ENCODE assay signal across 10 cellular contexts in genomic region chr16:276360-277077, GRCh38. TPM values are rescaled to one million over a fixed set of nuclear protein-coding genes. Genes with fewer than 3 reads are reported as not detected.
DNase-seq lines count a peak whose midpoint lies in the region; ATAC-seq lines count a peak whose summit lies in the region.
"Had no signal": no experiment of that assay in that cellular context is flagged by ENCODE, and none has a peak within 500 bp of the region (broad histone marks: within the 10 kb centered on the region; RNA-seq: fewer than 3 reads in every experiment).

No MANE protein-coding gene starts in this region.

- H3K27me3 ChIP-seq in right cardiac atrium (ENCODE audit: control insufficient read depth, insufficient read depth) = no peaks in the 10 kb centered on the region
- peaks cover 0 to 11% (median 2%) of the 10 kb centered on the region in 5 donors for H3K27me3 ChIP-seq in subcutaneous abdominal adipose tissue (ENCODE audit: control insufficient read depth in 5 of 5, insufficient read depth in 4 of 5, low read length in 5 of 5)

- H3K9ac ChIP-seq in subcutaneous abdominal adipose tissue (ENCODE audit: low read length in 5 of 5) = peak overlapping the region in 3 of 5 donors; percentile 17 to 51 (median 26)

- no peak for DNase-seq in activated naive CD4-positive, alpha-beta T cell treated with anti-CD3 and anti-CD28 coated beads for 36 hours
- no peak for DNase-seq in activated naive CD4-positive, alpha-beta T cell treated with anti-CD3 and anti-CD28 coated beads, Interleukin-2, amount 50 U/mL, for 72 hours (ENCODE audit: low spot score in 2 of 2)
- DNase-seq in right cardiac atrium = peak in 1 of 3 donors; percentile 62
- DNase-seq in NCI-H2171 (lab: John Stamatoyannopoulos, UW) = no peak
- no peak for DNase-seq in T-helper 1 cell
- DNase-seq: left colon, NCI-H1417 treated with DMSO at 0.1 percent for 48 hours, OCI-M1, stomach had no signal

- peaks cover 8% of the 10 kb centered on the region for H3K4me1 Mint-ChIP-seq in activated naive CD4-positive, alpha-beta T cell treated with anti-CD3 and anti-CD28 coated beads for 36 hours (ENCODE audit: low read depth)

- WGBS in right cardiac atrium = 64% methylated on average over 22 of the region's 22 CpGs

- H3K9me3 Mint-ChIP-seq in activated naive CD4-positive, alpha-beta T cell treated with anti-CD3 and anti-CD28 coated beads for 36 hours = no peaks in the 10 kb centered on the region
- no peaks in the 10 kb centered on the region for H3K9me3 Mint-ChIP-seq in activated naive CD4-positive, alpha-beta T cell treated with anti-CD3 and anti-CD28 coated beads, Interleukin-2, amount 50 U/mL, for 72 hours

- H3K36me3 ChIP-seq in subcutaneous abdominal adipose tissue (ENCODE audit: control insufficient read depth in 5 of 5, insufficient read depth in 5 of 5, low read length in 5 of 5) = no peaks in the 10 kb centered on the region
- H3K36me3 ChIP-seq: stomach had no signal

- no peak for ATAC-seq in activated naive CD4-positive, alpha-beta T cell treated with anti-CD3 and anti-CD28 coated beads, Interleukin-2, amount 50 U/mL, for 72 hours
- ATAC-seq in right cardiac atrium = peak in 1 of 2 donors; percentile 8

- peaks cover 3% of the 10 kb centered on the region for H3K4me1 ChIP-seq in right cardiac atrium (ENCODE audit: control insufficient read depth, insufficient read depth, low read length)
- peaks cover 0 to 35% (median 32%) of the 10 kb centered on the region in 5 donors for H3K4me1 ChIP-seq in subcutaneous abdominal adipose tissue (ENCODE audit: control insufficient read depth in 5 of 5, insufficient read depth in 5 of 5, low read length in 5 of 5)

- H3K36me3 Mint-ChIP-seq in activated naive CD4-positive, alpha-beta T cell treated with anti-CD3 and anti-CD28 coated beads for 36 hours (ENCODE audit: low read depth) = no peaks in the 10 kb centered on the region
- H3K36me3 Mint-ChIP-seq in activated naive CD4-positive, alpha-beta T cell treated with anti-CD3 and anti-CD28 coated beads, Interleukin-2, amount 50 U/mL, for 72 hours = no peaks in the 10 kb centered on the region

- no peaks in the 10 kb centered on the region for H3K9me3 ChIP-seq in right cardiac atrium (ENCODE audit: control insufficient read depth, low read length)
- no peaks in the 10 kb centered on the region for H3K9me3 ChIP-seq in subcutaneous abdominal adipose tissue (ENCODE audit: control insufficient read depth in 5 of 5, low read length in 5 of 5)
- H3K9me3 ChIP-seq: stomach had no signal

- no peak overlapping the region for H3K27ac ChIP-seq in right cardiac atrium (ENCODE audit: low read length)
- no peak overlapping the region for H3K27ac ChIP-seq in subcutaneous abdominal adipose tissue (ENCODE audit: low read depth, low read length)

- CTCF ChIA-PET in activated naive CD4-positive, alpha-beta T cell treated with anti-CD3 and anti-CD28 coated beads for 36 hours (lab: Charles Lee) = interaction anchor here (1.0 kb wide), 1 partner anchor 95 kb away, joined by 3 read pairs; no protein-coding TSS in a partner anchor

- peak overlapping the region; percentile 58 for H3K4me3 Mint-ChIP-seq in activated naive CD4-positive, alpha-beta T cell treated with anti-CD3 and anti-CD28 coated beads for 36 hours

- intact Hi-C loops in activated naive CD4-positive, alpha-beta T cell treated with anti-CD3 and anti-CD28 coated beads for 36 hours (cut with micrococcal nuclease) = no loop called here
- intact Hi-C loops in right cardiac atrium (cut with DNase I) = no loop called here

- peaks cover 18% of the 10 kb centered on the region for H3K27me3 Mint-ChIP-seq in activated naive CD4-positive, alpha-beta T cell treated with anti-CD3 and anti-CD28 coated beads for 36 hours (ENCODE audit: low read depth)

- H3K4me3 ChIP-seq in right cardiac atrium (ENCODE audit: low read length) = peak overlapping the region; percentile 41
- H3K4me3 ChIP-seq in subcutaneous abdominal adipose tissue (ENCODE audit: low read depth in 1 of 5, low read length in 5 of 5) = peak overlapping the region in 2 of 5 donors; percentile 28 to 34

- H3K27ac Mint-ChIP-seq in activated naive CD4-positive, alpha-beta T cell treated with anti-CD3 and anti-CD28 coated beads for 36 hours = no peak overlapping the region
- no peak overlapping the region for H3K27ac Mint-ChIP-seq in activated naive CD4-positive, alpha-beta T cell treated with anti-CD3 and anti-CD28 coated beads, Interleukin-2, amount 50 U/mL, for 72 hours

RNA-seq across cellular contexts. Expression of gene RGS11, which starts 0.8 kb away (rescaled TPM):
- under 1 TPM in 1 of 2 experiments, not detected in 1; 0.10 TPM for total RNA-seq in activated naive CD4-positive, alpha-beta T cell treated with anti-CD3 and anti-CD28 coated beads for 36 hours
- under 1 TPM in 1 of 2 donors, not detected in 1; 0.14 TPM for total RNA-seq in activated naive CD4-positive, alpha-beta T cell treated with anti-CD3 and anti-CD28 coated beads, Interleukin-2, amount 50 U/mL, for 72 hours
- total RNA-seq in right cardiac atrium = 10 to 100 TPM; 11.6 to 23.8 (median 17.6) TPM
- polyA plus RNA-seq in right cardiac atrium = 15.5 TPM

RNA-seq across cellular contexts. Expression of gene ARHGDIG, which starts 3.9 kb away (rescaled TPM):
- not detected for total RNA-seq in activated naive CD4-positive, alpha-beta T cell treated with anti-CD3 and anti-CD28 coated beads for 36 hours
- total RNA-seq in activated naive CD4-positive, alpha-beta T cell treated with anti-CD3 and anti-CD28 coated beads, Interleukin-2, amount 50 U/mL, for 72 hours = not detected
- total RNA-seq in right cardiac atrium = 10 to 100 TPM in 1 of 4 donors, 1 to 10 TPM in 3; 3.5 to 11.3 (median 4.9) TPM
- polyA plus RNA-seq in right cardiac atrium = 7.7 TPM

RNA-seq across cellular contexts. Expression of gene PDIA2, which starts 6.4 kb away (rescaled TPM):
- not detected for total RNA-seq in activated naive CD4-positive, alpha-beta T cell treated with anti-CD3 and anti-CD28 coated beads for 36 hours
- total RNA-seq in activated naive CD4-positive, alpha-beta T cell treated with anti-CD3 and anti-CD28 coated beads, Interleukin-2, amount 50 U/mL, for 72 hours = not detected
- 10 to 100 TPM in 1 of 4 donors, 1 to 10 TPM in 3; 2.1 to 10.0 (median 2.3) TPM for total RNA-seq in right cardiac atrium
- polyA plus RNA-seq in right cardiac atrium = 0.91 TPM

RNA-seq across cellular contexts. Expression of gene FAM234A, which starts 41.9 kb away (rescaled TPM):
- total RNA-seq in activated naive CD4-positive, alpha-beta T cell treated with anti-CD3 and anti-CD28 coated beads for 36 hours = 10 to 100 TPM; 25.9 to 27.4 TPM
- 10 to 100 TPM in 1 of 2 donors, 1 to 10 TPM in 1; 3.8 to 11.5 TPM for total RNA-seq in activated naive CD4-positive, alpha-beta T cell treated with anti-CD3 and anti-CD28 coated beads, Interleukin-2, amount 50 U/mL, for 72 hours
- total RNA-seq in right cardiac atrium = 100 to 1,000 TPM; 131 to 145 (median 139) TPM
- polyA plus RNA-seq in right cardiac atrium = 171 TPM

RNA-seq across cellular contexts. Expression of gene LUC7L, which starts 47.3 kb away (rescaled TPM):
- 10 to 100 TPM; 58.4 to 59.1 TPM for total RNA-seq in activated naive CD4-positive, alpha-beta T cell treated with anti-CD3 and anti-CD28 coated beads for 36 hours
- 10 to 100 TPM; 66.1 to 88.3 TPM for total RNA-seq in activated naive CD4-positive, alpha-beta T cell treated with anti-CD3 and anti-CD28 coated beads, Interleukin-2, amount 50 U/mL, for 72 hours
- 10 to 100 TPM; 28.1 to 32.0 (median 30.2) TPM for total RNA-seq in right cardiac atrium
- 32.1 TPM for polyA plus RNA-seq in right cardiac atrium

Comparison
In these comparisons a context has a peak if more than half of its experiments do, and no peak if none do; other contexts are left out.
1. RNA of gene RGS11, which starts 0.8 kb away (total RNA-seq): 11.6 to 23.8 TPM in right cardiac atrium; 0.14 TPM in activated naive CD4-positive, alpha-beta T cell treated with anti-CD3 and anti-CD28 coated beads, Interleukin-2, amount 50 U/mL, for 72 hours and 0.10 TPM in activated naive CD4-positive, alpha-beta T cell treated with anti-CD3 and anti-CD28 coated beads for 36 hours; every median in the first group is over 10 times any median in the second.